1 cellular context compared by ENCODE assay signal in genomic region chr9:83424831-83425230, GRCh38.
TF ChIP-seq lines count a peak whose summit lies in the region.

No MANE protein-coding gene starts in this region.

TF ChIP-seq in GM23338, 12 proteins besides CTCF, POLR2A, EP300 and RAD21 (continued from another document):
- no peak for TF ChIP-seq REST (IDR thresholded peaks at IDR 0.05; ENCODE audit: unreplicated experiment)
- TF ChIP-seq CREB1 (CRISPR knock-in tag; IDR thresholded peaks at IDR 0.05; ENCODE audit: low read depth): no peak
- TF ChIP-seq, protein P1, sequence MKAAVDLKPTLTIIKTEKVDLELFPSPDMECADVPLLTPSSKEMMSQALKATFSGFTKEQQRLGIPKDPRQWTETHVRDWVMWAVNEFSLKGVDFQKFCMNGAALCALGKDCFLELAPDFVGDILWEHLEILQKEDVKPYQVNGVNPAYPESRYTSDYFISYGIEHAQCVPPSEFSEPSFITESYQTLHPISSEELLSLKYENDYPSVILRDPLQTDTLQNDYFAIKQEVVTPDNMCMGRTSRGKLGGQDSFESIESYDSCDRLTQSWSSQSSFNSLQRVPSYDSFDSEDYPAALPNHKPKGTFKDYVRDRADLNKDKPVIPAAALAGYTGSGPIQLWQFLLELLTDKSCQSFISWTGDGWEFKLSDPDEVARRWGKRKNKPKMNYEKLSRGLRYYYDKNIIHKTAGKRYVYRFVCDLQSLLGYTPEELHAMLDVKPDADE (IDR thresholded peaks at IDR 0.05): no peak
- no peak for TF ChIP-seq JUNB (IDR thresholded peaks at IDR 0.05; ENCODE audit: unreplicated experiment)
- TF ChIP-seq POLR2AphosphoS5 (IDR thresholded peaks at IDR 0.05; ENCODE audit: low read depth): no peak
- no peak for TF ChIP-seq ZNF331 (CRISPR knock-in tag; IDR thresholded peaks at IDR 0.05; ENCODE audit: low read depth)
- no peak for TF ChIP-seq EZH2phosphoT487 (IDR thresholded peaks at IDR 0.05; ENCODE audit: unreplicated experiment)
- no peak for TF ChIP-seq STAT1 (IDR thresholded peaks at IDR 0.05; ENCODE audit: unreplicated experiment)
- TF ChIP-seq EZH2 (IDR thresholded peaks at IDR 0.05; ENCODE audit: low read depth, unreplicated experiment): no peak
TF ChIP-seq in GM23338: peak in this region for 0.
